Comparison of ENCODE assay signal across 8 cellular contexts in the genomic region with DNA sequence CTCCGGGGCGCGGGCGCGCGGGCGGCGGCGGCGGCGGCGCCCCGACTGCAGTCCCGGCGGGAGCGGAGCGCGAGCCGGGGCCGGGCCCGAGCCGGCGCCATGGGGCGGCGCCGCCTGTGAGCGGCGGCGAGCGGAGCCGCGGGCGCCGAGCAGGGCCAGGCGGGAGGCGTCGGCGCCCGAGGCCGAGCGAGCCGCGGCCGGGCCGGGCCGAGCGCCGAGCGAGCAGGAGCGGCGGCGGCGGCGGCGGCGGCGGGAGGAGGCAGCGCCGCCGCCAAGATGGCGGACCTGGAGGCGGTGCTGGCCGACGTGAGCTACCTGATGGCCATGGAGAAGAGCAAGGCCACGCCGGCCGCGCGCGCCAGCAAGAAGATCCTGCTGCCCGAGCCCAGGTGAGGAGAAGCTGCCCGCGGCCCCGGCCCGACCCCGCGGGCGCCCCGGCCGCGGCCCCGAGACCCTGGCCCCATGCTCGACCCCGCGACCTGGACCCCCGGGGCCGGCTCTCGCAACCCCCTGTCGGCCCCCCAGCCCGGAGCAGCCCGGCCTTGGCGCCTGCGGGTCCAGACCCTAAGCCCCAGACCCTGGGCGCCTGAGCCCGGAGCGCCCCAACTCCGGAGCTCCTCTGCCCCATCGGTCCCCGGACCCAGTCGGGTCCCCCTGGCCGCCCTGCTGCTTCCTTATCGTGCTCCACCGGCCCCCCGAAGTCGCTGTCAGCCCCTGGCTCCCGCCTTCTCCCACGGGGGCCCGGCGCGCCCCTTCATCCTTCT. TPM values are rescaled to one million over a fixed set of nuclear protein-coding genes. Genes with fewer than 3 reads are reported as not detected.
DNase-seq lines count a peak whose midpoint lies in the region; ATAC-seq and TF ChIP-seq lines count a peak whose summit lies in the region.

A gene (plus strand): TSS at position 50 of the 764 bp plus-strand sequence. CDS start 227 bp downstream, at position 277.

- H3K27ac Mint-ChIP-seq in CD4-positive, CD25-positive, alpha-beta regulatory T cell, result peak within 1 kb of the TSS; percentile 95 to 96 (median 96)
- peak within 1 kb of the TSS; percentile 98 for H3K27ac Mint-ChIP-seq in activated T-helper 2 cell treated with anti-CD3 and anti-CD28 coated beads, Interferon-gamma antibody, Interleukin-2, Interleukin-4, amounts not matched to agents 10 μg/mL and 5 μg/mL and 100 μg/mL, durations not matched to agents 14 hours and 24 hours and 36 hours

- peaks cover 66% of the 10 kb centered on the region for H3K4me1 ChIP-seq in CD4-positive, CD25-positive, alpha-beta regulatory T cell (ENCODE audit: control insufficient read depth, insufficient read depth, low read length, poor library complexity, severe bottlenecking)
- H3K4me1 ChIP-seq in neutrophil (ENCODE audit: control insufficient read depth in 1 of 2, insufficient read depth in 1 of 2, low read depth in 1 of 2, low read length in 1 of 2), result peaks cover 69 to 73% of the 10 kb centered on the region in 2 experiments

- no peaks in the 10 kb centered on the region for H3K9me3 ChIP-seq in CD4-positive, CD25-positive, alpha-beta regulatory T cell (ENCODE audit: control insufficient read depth in 2 of 2, low read length in 2 of 2)
- no peaks in the 10 kb centered on the region for H3K9me3 ChIP-seq in neutrophil

- H3K27me3 Mint-ChIP-seq in CD4-positive, CD25-positive, alpha-beta regulatory T cell, result peaks cover 14% of the 10 kb centered on the region
- H3K27me3 Mint-ChIP-seq in activated T-helper 2 cell treated with anti-CD3 and anti-CD28 coated beads, Interferon-gamma antibody, Interleukin-2, Interleukin-4, amounts not matched to agents 10 μg/mL and 5 μg/mL and 100 μg/mL, durations not matched to agents 14 hours and 24 hours and 36 hours (ENCODE audit: low read depth), result no peaks in the 10 kb centered on the region

- H3K27ac ChIP-seq in CD4-positive, CD25-positive, alpha-beta regulatory T cell (ENCODE audit: insufficient read depth, low read length, poor library complexity, severe bottlenecking), result peak within 1 kb of the TSS; percentile 80
- H3K27ac ChIP-seq in neutrophil, result peak within 1 kb of the TSS; percentile 99

- no peak for TF ChIP-seq CTCF in neutrophil (IDR thresholded peaks at IDR 0.05)

- H3K27me3 ChIP-seq in CD4-positive, CD25-positive, alpha-beta regulatory T cell (ENCODE audit: control insufficient read depth, insufficient read depth, low read length), result peaks cover 2% of the 10 kb centered on the region
- peaks cover 7% of the 10 kb centered on the region for H3K27me3 ChIP-seq in neutrophil

- H3K36me3 ChIP-seq in CD4-positive, CD25-positive, alpha-beta regulatory T cell (ENCODE audit: control insufficient read depth, insufficient read depth, low read length), result peaks cover 5% of the 10 kb centered on the region
- H3K36me3 ChIP-seq in neutrophil, result peaks cover 29% of the 10 kb centered on the region

- ATAC-seq in CD4-positive, CD25-positive, alpha-beta regulatory T cell (ENCODE audit: low read depth in 2 of 2), result peak; percentile 13 to 24
- ATAC-seq in GM19372 (IDR thresholded peaks at IDR 0.05; ENCODE audit: low read depth, unreplicated experiment), result peak; percentile 32

- H3K4me3 ChIP-seq in CD4-positive, CD25-positive, alpha-beta regulatory T cell (ENCODE audit: low read depth, low read length), result peak within 1 kb of the TSS; percentile 91
- H3K4me3 ChIP-seq in neutrophil (ENCODE audit: low read depth in 1 of 2, low read length in 1 of 2), result peak within 1 kb of the TSS; percentile 95 to 97

- intact Hi-C loops in activated T-helper 2 cell treated with anti-CD3 and anti-CD28 coated beads, Interferon-gamma antibody, Interleukin-2, Interleukin-4, amounts not matched to agents 10 μg/mL and 5 μg/mL and 100 μg/mL, durations not matched to agents 14 hours and 24 hours and 36 hours (cut with micrococcal nuclease), result loop anchor here (5.0 kb wide), 1 partner anchor 116 kb away; no protein-coding TSS in a partner anchor

- DNase-seq in CD4-positive, CD25-positive, alpha-beta regulatory T cell, result peak; percentile 42 to 66 (median 51)
- DNase-seq in NCI-H146 (lab: John Stamatoyannopoulos, UW), result peak; percentile 74
- DNase-seq in activated T-helper 2 cell treated with anti-CD3 and anti-CD28 coated beads, Interferon-gamma antibody, Interleukin-2, Interleukin-4, amounts not matched to agents 10 μg/mL and 5 μg/mL and 100 μg/mL, durations not matched to agents 14 hours and 24 hours and 36 hours (ENCODE audit: low spot score), result peak; percentile 32
- DNase-seq in germinal center (ENCODE audit: low spot score), result peak; percentile 34
- no peak for DNase-seq in SK-N-DZ (ENCODE audit: low spot score)
- DNase-seq in COR-L47 (lab: John Stamatoyannopoulos, UW), result no peak

- peaks cover 0 to 3% (median 0%) of the 10 kb centered on the region in 7 donors for H3K9me3 Mint-ChIP-seq in CD4-positive, CD25-positive, alpha-beta regulatory T cell
- H3K9me3 Mint-ChIP-seq in activated T-helper 2 cell treated with anti-CD3 and anti-CD28 coated beads, Interferon-gamma antibody, Interleukin-2, Interleukin-4, amounts not matched to agents 10 μg/mL and 5 μg/mL and 100 μg/mL, durations not matched to agents 14 hours and 24 hours and 36 hours, result no peaks in the 10 kb centered on the region

- peak within 1 kb of the TSS; percentile 97 to 99 (median 98) for H3K4me3 Mint-ChIP-seq in CD4-positive, CD25-positive, alpha-beta regulatory T cell
- peak within 1 kb of the TSS; percentile 94 for H3K4me3 Mint-ChIP-seq in activated T-helper 2 cell treated with anti-CD3 and anti-CD28 coated beads, Interferon-gamma antibody, Interleukin-2, Interleukin-4, amounts not matched to agents 10 μg/mL and 5 μg/mL and 100 μg/mL, durations not matched to agents 14 hours and 24 hours and 36 hours (ENCODE audit: low read depth)

- peaks cover 12 to 77% (median 55%) of the 10 kb centered on the region in 4 donors for H3K4me1 Mint-ChIP-seq in CD4-positive, CD25-positive, alpha-beta regulatory T cell
- peaks cover 71% of the 10 kb centered on the region for H3K4me1 Mint-ChIP-seq in activated T-helper 2 cell treated with anti-CD3 and anti-CD28 coated beads, Interferon-gamma antibody, Interleukin-2, Interleukin-4, amounts not matched to agents 10 μg/mL and 5 μg/mL and 100 μg/mL, durations not matched to agents 14 hours and 24 hours and 36 hours (ENCODE audit: low read depth)

- peaks cover 24% of the 10 kb centered on the region for H3K36me3 Mint-ChIP-seq in CD4-positive, CD25-positive, alpha-beta regulatory T cell
- peaks cover 46% of the 10 kb centered on the region for H3K36me3 Mint-ChIP-seq in activated T-helper 2 cell treated with anti-CD3 and anti-CD28 coated beads, Interferon-gamma antibody, Interleukin-2, Interleukin-4, amounts not matched to agents 10 μg/mL and 5 μg/mL and 100 μg/mL, durations not matched to agents 14 hours and 24 hours and 36 hours (ENCODE audit: low read depth)

RNA-seq across cellular contexts. Expression of the gene that starts here (rescaled TPM):
- total RNA-seq in CD4-positive, CD25-positive, alpha-beta regulatory T cell, result 295 TPM
- polyA plus RNA-seq in CD4-positive, CD25-positive, alpha-beta regulatory T cell, result 10 to 100 TPM; 13.2 to 27.8 (median 19.3) TPM
- 282 and 287 TPM in 2 replicates for total RNA-seq in activated T-helper 2 cell treated with anti-CD3 and anti-CD28 coated beads, Interferon-gamma antibody, Interleukin-2, Interleukin-4, amounts not matched to agents 10 μg/mL and 5 μg/mL and 100 μg/mL, durations not matched to agents 14 hours and 24 hours and 36 hours
- 63.4 and 72.0 TPM in 2 replicates for polyA plus RNA-seq in SK-N-DZ (2014; cell fraction: cytosol; rRNA removed)
- polyA plus RNA-seq in SK-N-DZ (2014; cell fraction: nucleus; rRNA removed), result 95.3 and 97.5 TPM in 2 replicates

Comparison
In these comparisons a context has a peak if more than half of its experiments do, and no peak if none do; other contexts are left out.
1. DNase-seq: peak in CD4-positive, CD25-positive, alpha-beta regulatory T cell (3 of 3), NCI-H146 (single experiment), activated T-helper 2 cell treated with anti-CD3 and anti-CD28 coated beads, Interferon-gamma antibody, Interleukin-2, Interleukin-4, amounts not matched to agents 10 μg/mL and 5 μg/mL and 100 μg/mL, durations not matched to agents 14 hours and 24 hours and 36 hours (single experiment) and germinal center (single experiment); none in SK-N-DZ (single experiment) and COR-L47 (single experiment).